ENCODE assay signal across 1 cellular context in the genomic region with DNA sequence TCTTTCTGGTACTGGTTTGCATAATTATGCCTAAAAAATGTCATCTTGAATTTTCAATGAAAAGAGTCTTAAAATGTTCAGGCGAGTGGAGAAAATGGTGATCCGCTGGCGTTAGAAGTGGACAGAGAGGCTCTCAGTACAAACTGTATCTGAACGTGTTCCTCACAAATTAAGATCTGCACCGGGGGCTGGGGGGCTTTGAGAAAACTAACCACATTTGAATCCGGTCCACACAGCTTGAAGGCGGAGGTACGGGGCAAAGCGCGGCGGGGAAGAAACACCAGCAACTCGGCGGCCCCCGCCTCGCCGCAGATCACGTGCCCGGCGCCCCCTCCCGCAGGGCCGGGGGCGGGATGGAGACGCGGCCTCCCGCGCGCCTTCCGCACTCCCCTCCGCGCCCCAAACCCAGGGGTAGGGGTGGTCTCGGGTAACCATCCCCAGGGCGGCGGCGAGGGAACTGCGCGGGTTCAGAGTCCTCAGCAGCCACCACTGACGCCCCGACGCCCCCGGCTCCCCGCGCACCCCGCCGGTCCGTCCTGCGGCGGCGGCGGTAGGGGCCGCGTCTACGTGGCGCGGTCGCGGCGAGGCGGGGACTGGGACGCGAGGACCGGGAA.
A peak's percentile ranks its signal among the peaks of the same experiment; 100 is the strongest.
TF ChIP-seq lines count a peak whose summit lies in the region.

No MANE protein-coding gene starts in this region.

TF ChIP-seq in K562, 482 proteins besides CTCF, POLR2A, EP300 and RAD21 (continued from another document and continues in another):
- TF ChIP-seq ELK3 (CRISPR knock-in tag; IDR thresholded peaks at IDR 0.05) (0 out of 2 replicates have a peak, but pooled peaks have one; percentile 22), BDP1 (IDR thresholded peaks at IDR 0.05; ENCODE audit: insufficient read depth, insufficient read length) (no peak), SMAD3 (CRISPR knock-in tag; conservative IDR thresholded peaks at IDR 0.05) (no peak), ZNF143 (CRISPR knock-in tag; IDR thresholded peaks at IDR 0.05) (no peak), BRCA1 (IDR thresholded peaks at IDR 0.05) (no peak), BRCA1 (CRISPR knock-in tag; IDR thresholded peaks at IDR 0.05) (no peak), POLR3A (IDR thresholded peaks at IDR 0.05; ENCODE audit: borderline replicate concordance, extremely low read depth, insufficient read depth, insufficient read length) (no peak), RBM15 (IDR thresholded peaks at IDR 0.05; ENCODE audit: insufficient read depth, low read length) (no peak), RFX7 (CRISPR knock-in tag; IDR thresholded peaks at IDR 0.05) (no peak), CTCFL (IDR thresholded peaks at IDR 0.05; ENCODE audit: borderline replicate concordance, insufficient read depth, low read depth, low read length, poor library complexity, severe bottlenecking) (no peak), FIP1L1 (IDR thresholded peaks at IDR 0.05; ENCODE audit: low read depth, low read length, poor library complexity, severe bottlenecking) (no peak), ILK (tag; IDR thresholded peaks at IDR 0.05; ENCODE audit: borderline replicate concordance, low read depth) (no peak), SMAD4 (CRISPR knock-in tag; conservative IDR thresholded peaks at IDR 0.05) (peak; percentile 76; the same call in 1 of the 2 replicates), GATA2 (CRISPR knock-in tag; IDR thresholded peaks at IDR 0.05) (no peak), ZNF592 (IDR thresholded peaks at IDR 0.05) (no peak), HDAC6 (IDR thresholded peaks at IDR 0.05; ENCODE audit: low read depth, low read length) (no peak), NR2F6 (CRISPR knock-in tag; IDR thresholded peaks at IDR 0.05) (no peak), RERE (CRISPR knock-in tag; IDR thresholded peaks at IDR 0.05; ENCODE audit: borderline replicate concordance) (no peak), RBM39 (optimal IDR thresholded peaks at IDR 0.05; ENCODE audit: low read depth, low read length) (no peak), ZNF696 (CRISPR knock-in tag; conservative IDR thresholded peaks at IDR 0.05) (no peak), SLC30A9 (CRISPR knock-in tag; IDR thresholded peaks at IDR 0.05) (no peak), SMARCE1 (IDR thresholded peaks at IDR 0.05) (0 out of 2 replicates have a peak, but pooled peaks have one; percentile 56), ZNF76 (CRISPR knock-in tag; IDR thresholded peaks at IDR 0.05; ENCODE audit: borderline replicate concordance) (no peak), HLTF (IDR thresholded peaks at IDR 0.05) (no peak)
- TF ChIP-seq, protein P1, sequence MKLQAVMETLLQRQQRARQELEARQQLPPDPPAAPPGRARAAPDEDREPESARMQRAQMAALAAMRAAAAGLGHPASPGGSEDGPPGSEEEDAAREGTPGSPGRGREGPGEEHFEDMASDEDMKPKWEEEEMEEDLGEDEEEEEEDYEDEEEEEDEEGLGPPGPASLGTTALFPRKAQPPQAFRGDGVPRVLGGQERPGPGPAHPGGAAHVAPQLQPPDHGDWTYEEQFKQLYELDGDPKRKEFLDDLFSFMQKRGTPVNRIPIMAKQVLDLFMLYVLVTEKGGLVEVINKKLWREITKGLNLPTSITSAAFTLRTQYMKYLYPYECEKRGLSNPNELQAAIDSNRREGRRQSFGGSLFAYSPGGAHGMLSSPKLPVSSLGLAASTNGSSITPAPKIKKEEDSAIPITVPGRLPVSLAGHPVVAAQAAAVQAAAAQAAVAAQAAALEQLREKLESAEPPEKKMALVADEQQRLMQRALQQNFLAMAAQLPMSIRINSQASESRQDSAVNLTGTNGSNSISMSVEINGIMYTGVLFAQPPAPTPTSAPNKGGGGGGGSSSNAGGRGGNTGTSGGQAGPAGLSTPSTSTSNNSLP (IDR thresholded peaks at IDR 0.05; ENCODE audit: borderline replicate concordance, low read depth, low read length), result no peak
- TF ChIP-seq, protein P2, sequence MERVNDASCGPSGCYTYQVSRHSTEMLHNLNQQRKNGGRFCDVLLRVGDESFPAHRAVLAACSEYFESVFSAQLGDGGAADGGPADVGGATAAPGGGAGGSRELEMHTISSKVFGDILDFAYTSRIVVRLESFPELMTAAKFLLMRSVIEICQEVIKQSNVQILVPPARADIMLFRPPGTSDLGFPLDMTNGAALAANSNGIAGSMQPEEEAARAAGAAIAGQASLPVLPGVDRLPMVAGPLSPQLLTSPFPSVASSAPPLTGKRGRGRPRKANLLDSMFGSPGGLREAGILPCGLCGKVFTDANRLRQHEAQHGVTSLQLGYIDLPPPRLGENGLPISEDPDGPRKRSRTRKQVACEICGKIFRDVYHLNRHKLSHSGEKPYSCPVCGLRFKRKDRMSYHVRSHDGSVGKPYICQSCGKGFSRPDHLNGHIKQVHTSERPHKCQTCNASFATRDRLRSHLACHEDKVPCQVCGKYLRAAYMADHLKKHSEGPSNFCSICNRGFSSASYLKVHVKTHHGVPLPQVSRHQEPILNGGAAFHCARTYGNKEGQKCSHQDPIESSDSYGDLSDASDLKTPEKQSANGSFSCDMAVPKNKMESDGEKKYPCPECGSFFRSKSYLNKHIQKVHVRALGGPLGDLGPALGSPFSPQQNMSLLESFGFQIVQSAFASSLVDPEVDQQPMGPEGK (CRISPR knock-in tag; IDR thresholded peaks at IDR 0.05; ENCODE audit: borderline replicate concordance), result peak; percentile 80; the same call in 1 of the 2 replicates
- TF ChIP-seq, protein P3, sequence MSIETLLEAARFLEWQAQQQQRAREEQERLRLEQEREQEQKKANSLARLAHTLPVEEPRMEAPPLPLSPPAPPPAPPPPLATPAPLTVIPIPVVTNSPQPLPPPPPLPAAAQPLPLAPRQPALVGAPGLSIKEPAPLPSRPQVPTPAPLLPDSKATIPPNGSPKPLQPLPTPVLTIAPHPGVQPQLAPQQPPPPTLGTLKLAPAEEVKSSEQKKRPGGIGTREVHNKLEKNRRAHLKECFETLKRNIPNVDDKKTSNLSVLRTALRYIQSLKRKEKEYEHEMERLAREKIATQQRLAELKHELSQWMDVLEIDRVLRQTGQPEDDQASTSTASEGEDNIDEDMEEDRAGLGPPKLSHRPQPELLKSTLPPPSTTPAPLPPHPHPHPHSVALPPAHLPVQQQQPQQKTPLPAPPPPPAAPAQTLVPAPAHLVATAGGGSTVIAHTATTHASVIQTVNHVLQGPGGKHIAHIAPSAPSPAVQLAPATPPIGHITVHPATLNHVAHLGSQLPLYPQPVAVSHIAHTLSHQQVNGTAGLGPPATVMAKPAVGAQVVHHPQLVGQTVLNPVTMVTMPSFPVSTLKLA (conservative IDR thresholded peaks at IDR 0.05), result peak; percentile 79 to 83
- TF ChIP-seq, protein P4, sequence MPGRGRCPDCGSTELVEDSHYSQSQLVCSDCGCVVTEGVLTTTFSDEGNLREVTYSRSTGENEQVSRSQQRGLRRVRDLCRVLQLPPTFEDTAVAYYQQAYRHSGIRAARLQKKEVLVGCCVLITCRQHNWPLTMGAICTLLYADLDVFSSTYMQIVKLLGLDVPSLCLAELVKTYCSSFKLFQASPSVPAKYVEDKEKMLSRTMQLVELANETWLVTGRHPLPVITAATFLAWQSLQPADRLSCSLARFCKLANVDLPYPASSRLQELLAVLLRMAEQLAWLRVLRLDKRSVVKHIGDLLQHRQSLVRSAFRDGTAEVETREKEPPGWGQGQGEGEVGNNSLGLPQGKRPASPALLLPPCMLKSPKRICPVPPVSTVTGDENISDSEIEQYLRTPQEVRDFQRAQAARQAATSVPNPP (IDR thresholded peaks at IDR 0.05; ENCODE audit: borderline replicate concordance, insufficient read depth, insufficient read length), result no peak
- TF ChIP-seq, protein P5, sequence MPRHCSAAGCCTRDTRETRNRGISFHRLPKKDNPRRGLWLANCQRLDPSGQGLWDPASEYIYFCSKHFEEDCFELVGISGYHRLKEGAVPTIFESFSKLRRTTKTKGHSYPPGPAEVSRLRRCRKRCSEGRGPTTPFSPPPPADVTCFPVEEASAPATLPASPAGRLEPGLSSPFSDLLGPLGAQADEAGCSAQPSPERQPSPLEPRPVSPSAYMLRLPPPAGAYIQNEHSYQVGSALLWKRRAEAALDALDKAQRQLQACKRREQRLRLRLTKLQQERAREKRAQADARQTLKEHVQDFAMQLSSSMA (CRISPR knock-in tag; IDR thresholded peaks at IDR 0.05), result no peak
- TF ChIP-seq, protein P6, sequence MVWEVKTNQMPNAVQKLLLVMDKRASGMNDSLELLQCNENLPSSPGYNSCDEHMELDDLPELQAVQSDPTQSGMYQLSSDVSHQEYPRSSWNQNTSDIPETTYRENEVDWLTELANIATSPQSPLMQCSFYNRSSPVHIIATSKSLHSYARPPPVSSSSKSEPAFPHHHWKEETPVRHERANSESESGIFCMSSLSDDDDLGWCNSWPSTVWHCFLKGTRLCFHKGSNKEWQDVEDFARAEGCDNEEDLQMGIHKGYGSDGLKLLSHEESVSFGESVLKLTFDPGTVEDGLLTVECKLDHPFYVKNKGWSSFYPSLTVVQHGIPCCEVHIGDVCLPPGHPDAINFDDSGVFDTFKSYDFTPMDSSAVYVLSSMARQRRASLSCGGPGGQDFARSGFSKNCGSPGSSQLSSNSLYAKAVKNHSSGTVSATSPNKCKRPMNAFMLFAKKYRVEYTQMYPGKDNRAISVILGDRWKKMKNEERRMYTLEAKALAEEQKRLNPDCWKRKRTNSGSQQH (CRISPR knock-in tag; IDR thresholded peaks at IDR 0.05), result no peak
